8 cellular contexts compared by ENCODE assay signal in genomic region chr11:33774356-33775063, GRCh38. TPM values are rescaled to one million over a fixed set of nuclear protein-coding genes. Genes with fewer than 3 reads are reported as not detected.
DNase-seq lines count a peak whose midpoint lies in the region; ATAC-seq, FAIRE-seq and TF ChIP-seq lines count a peak whose summit lies in the region.

TSS of gene FBXO3 (minus strand) at chr11:33774520. CDS start at chr11:33774497, 23 bp downstream.

- H3K9me3 Mint-ChIP-seq in natural killer cell = no peaks in the 10 kb centered on the region

- H3K4me3 ChIP-seq in DOHH2 (ENCODE audit: low read length) (peak within 1 kb of the TSS; percentile 95), Loucy (ENCODE audit: low read length, poor library complexity, severe bottlenecking) (peak within 1 kb of the TSS; percentile 96), RWPE2 (ENCODE audit: severe bottlenecking) (peak within 1 kb of the TSS; percentile 77), fibroblast of pulmonary artery (replicated peaks; ENCODE audit: low read depth, low read length) (peak within 1 kb of the TSS; percentile 86)

- H3K9me2 ChIP-seq in DOHH2 (replicated peaks; ENCODE audit: control insufficient read depth, low read length) (no peaks in the 10 kb centered on the region), Loucy (replicated peaks; ENCODE audit: low read depth, low read length) (no peaks in the 10 kb centered on the region)

- H4K20me1 ChIP-seq in DOHH2 (ENCODE audit: control insufficient read depth, insufficient read depth, low read depth, low read length) (0 out of 2 replicates have a peak, but pooled peaks cover 3% of the 10 kb centered on the region), Loucy (ENCODE audit: insufficient read depth, low read length, poor library complexity, severe bottlenecking) (peaks cover 14% of the 10 kb centered on the region)

- H3K9me3 ChIP-seq in DOHH2 (ENCODE audit: control insufficient read depth, insufficient read depth, low read length) (no peaks in the 10 kb centered on the region), Loucy (ENCODE audit: insufficient read depth, low read depth, low read length) (no peaks in the 10 kb centered on the region), RWPE2 (ENCODE audit: severe bottlenecking) (no peaks in the 10 kb centered on the region)

- intact Hi-C loops in natural killer cell (cut with micrococcal nuclease) = loop anchor here (1.0 to 5.0 kb wide), 2 partner anchors 37 to 74 kb away; partner anchors contain the start of genes C11orf91 and CD59

- FAIRE-seq in H54 (lab: Jason Lieb, UNC) = no peak

- H3K27me3 ChIP-seq in DOHH2 (ENCODE audit: control insufficient read depth, low read length) = peaks cover 32% of the 10 kb centered on the region
- peaks cover 10% of the 10 kb centered on the region for H3K27me3 ChIP-seq in Loucy (ENCODE audit: insufficient read depth, low read length, poor library complexity, severe bottlenecking)
- no peaks in the 10 kb centered on the region for H3K27me3 ChIP-seq in RWPE2 (ENCODE audit: insufficient read depth, poor library complexity, severe bottlenecking)

- peak within 1 kb of the TSS; percentile 97 for H3K4me2 ChIP-seq in DOHH2 (ENCODE audit: low read length)
- H3K4me2 ChIP-seq in Loucy (ENCODE audit: low read depth, low read length, poor library complexity, severe bottlenecking) = peak within 1 kb of the TSS; percentile 99

- peaks cover 38 to 46% of the 10 kb centered on the region in 2 donors for H3K4me1 Mint-ChIP-seq in natural killer cell

- no peaks in the 10 kb centered on the region for H3K36me3 Mint-ChIP-seq in natural killer cell

- no peak within 1 kb of the TSS for H3K27ac ChIP-seq in DOHH2 (ENCODE audit: low read depth, low read length)
- H3K27ac ChIP-seq in RWPE2 (ENCODE audit: poor library complexity, severe bottlenecking) = peak within 1 kb of the TSS; percentile 40

- peak; percentile 42 for TF ChIP-seq POLR2A in H54 (IDR thresholded peaks at IDR 0.05; ENCODE audit: low read depth, low read length)

- ATAC-seq in RWPE2 (ENCODE audit: low read depth) (peak; percentile 64), natural killer cell (peak; percentile 88 to 95 (median 91))

- H3K4me3 Mint-ChIP-seq in natural killer cell = peak within 1 kb of the TSS; percentile 96

- peak; percentile 71 for DNase-seq in H54 (ENCODE audit: insufficient read length, low spot score)
- DNase-seq in RWPE2 (ENCODE audit: low spot score) = peak; percentile 82
- DNase-seq in activated T-helper 9 cell treated with anti-CD3 and anti-CD28 coated beads, Interleukin-2, amount 50 U/mL, for 16 hours (ENCODE audit: low read depth) = peak; percentile 76
- DNase-seq in fibroblast of pulmonary artery (ENCODE audit: low read depth) = peak; percentile 81
- peak; percentile 79 for DNase-seq in natural killer cell
- peak; percentile 84 for DNase-seq in stimulated activated naive CD4-positive, alpha-beta T cell treated with Interleukin-2 at 50 U/mL for 16 hours (lab: John Stamatoyannopoulos, UW)

- H3K4me1 ChIP-seq in DOHH2 (ENCODE audit: control insufficient read depth, low read length) (peaks cover 39% of the 10 kb centered on the region), Loucy (ENCODE audit: insufficient read depth, low read length, poor library complexity, severe bottlenecking) (peaks cover 50% of the 10 kb centered on the region), RWPE2 (ENCODE audit: insufficient read depth, poor library complexity, severe bottlenecking) (peaks cover 16% of the 10 kb centered on the region)

- H3K79me2 ChIP-seq in DOHH2 (ENCODE audit: control insufficient read depth, low read length) (peaks cover 29% of the 10 kb centered on the region), Loucy (ENCODE audit: insufficient read depth, low read length) (peaks cover 28% of the 10 kb centered on the region)

- peak within 1 kb of the TSS; percentile 78 for H3K9ac ChIP-seq in Loucy (ENCODE audit: low read depth, low read length, poor library complexity, severe bottlenecking)

- peaks cover 4% of the 10 kb centered on the region; the same call in 1 of the 2 replicates for H3F3A ChIP-seq in DOHH2 (ENCODE audit: control insufficient read depth, insufficient read depth)
- H3F3A ChIP-seq in Loucy (ENCODE audit: low read depth) = no peaks in the 10 kb centered on the region

- H2AFZ ChIP-seq in Loucy (ENCODE audit: low read length) = peak within 1 kb of the TSS; percentile 100

- H3K36me3 ChIP-seq in DOHH2 (ENCODE audit: control insufficient read depth, low read length) = peaks cover 3% of the 10 kb centered on the region; the same call in 1 of the 2 replicates
- H3K36me3 ChIP-seq in Loucy (ENCODE audit: insufficient read depth, low read length) = no peaks in the 10 kb centered on the region
- peaks cover 8% of the 10 kb centered on the region; the same call in 1 of the 2 replicates for H3K36me3 ChIP-seq in RWPE2 (ENCODE audit: low read depth)

- peak within 1 kb of the TSS; percentile 84 to 94 for H3K27ac Mint-ChIP-seq in natural killer cell

- TF ChIP-seq CTCF in DOHH2 (IDR thresholded peaks at IDR 0.05; ENCODE audit: low read depth, low read length, poor library complexity, severe bottlenecking) (no peak), Loucy (conservative IDR thresholded peaks at IDR 0.05; ENCODE audit: low read length) (no peak), RWPE2 (IDR thresholded peaks at IDR 0.05; ENCODE audit: poor library complexity, severe bottlenecking) (no peak), fibroblast of pulmonary artery (IDR thresholded peaks at IDR 0.05; ENCODE audit: low read length, missing control alignments) (no peak), natural killer cell (IDR thresholded peaks at IDR 0.05) (no peak)

- peaks cover 23 to 30% of the 10 kb centered on the region in 2 donors for H3K27me3 Mint-ChIP-seq in natural killer cell (ENCODE audit: low read depth in 2 of 2)

RNA-seq across cellular contexts. Expression of gene FBXO3, which starts in this region (rescaled TPM):
- total RNA-seq in natural killer cell = 10 to 100 TPM; 54.9 to 64.7 (median 56.2) TPM
